In genomic region chr18:56511996-56512395, GRCh38 we compare ENCODE assay signal across 18 cellular contexts.
A peak's percentile ranks its signal among the peaks of the same experiment; 100 is the strongest.
DNase-seq lines count a peak whose midpoint lies in the region; ATAC-seq and TF ChIP-seq lines count a peak whose summit lies in the region.
"Had no signal": no experiment of that assay in that cellular context is flagged by ENCODE, and none has a peak within 500 bp of the region (broad histone marks: within the 10 kb centered on the region; RNA-seq: fewer than 3 reads in every experiment).

No MANE protein-coding gene starts in this region.

- in situ Hi-C loops in mammary epithelial cell (cut with MboI; ENCODE audit: low sequenced_read_pairs in 2 of 2), result no loop called here

- no peaks in the 10 kb centered on the region for H3K79me2 ChIP-seq in mammary epithelial cell (ENCODE audit: insufficient read depth, low read length)

- no TSS peak for BruUV-seq in mammary epithelial cell (replicated peaks; lab: Mats Ljungman, UMichigan)

- H3K27ac Mint-ChIP-seq in stimulated activated naive CD8-positive, alpha-beta T cell treated with anti-CD3 and anti-CD28 coated beads, Interleukin-15, amount 100 ng/mL, for 72 hours, result no peak overlapping the region
- H3K27ac Mint-ChIP-seq: CD4-positive, CD25-positive, alpha-beta regulatory T cell; stimulated activated naive CD8-positive, alpha-beta T cell treated with anti-CD3 and anti-CD28 coated beads, Interleukin-15, Interleukin-2, amounts not matched to agents 100 ng/mL and 50 ng/mL, for 24 hours had no signal

- TF ChIP-seq POLR2A in breast epithelium (IDR thresholded peaks at IDR 0.05), result no peak

- intact Hi-C loops in mammary epithelial cell (cut with micrococcal nuclease), result no loop called here
- intact Hi-C loops in breast epithelium (cut with DNase I; ENCODE audit: low total_unique reads), result no loop called here

- H3K27me3 ChIP-seq in mammary epithelial cell (ENCODE audit: insufficient read depth, low read length), result no peaks in the 10 kb centered on the region
- no peaks in the 10 kb centered on the region for H3K27me3 ChIP-seq in breast epithelium
- H3K27me3 ChIP-seq: ascending aorta, SJSA1, vagina had no signal

- no peak overlapping the region for H2AFZ ChIP-seq in mammary epithelial cell (ENCODE audit: low read depth, low read length)

- DNase-seq in mammary epithelial cell, result peak; percentile 11
- no peak for DNase-seq in breast epithelium (ENCODE audit: low spot score in 2 of 2)
- no peak for DNase-seq in stimulated activated naive CD8-positive, alpha-beta T cell treated with anti-CD3 and anti-CD28 coated beads, Interleukin-15, amount 100 ng/mL, for 72 hours
- DNase-seq in NOMO-1 treated with dmso at 0.1 percent for 144 hours (lab: John Stamatoyannopoulos, UW; ENCODE audit: unreplicated experiment), result no peak
- DNase-seq in Ammon's horn (ENCODE audit: low spot score), result no peak
- DNase-seq in omental fat pad (ENCODE audit: low spot score), result no peak
- DNase-seq: activated effector memory CD4-positive, alpha-beta T cell treated with Interleukin-2 at 50 U/mL for 16 hours; CD4-positive, CD25-positive, alpha-beta regulatory T cell; cortex of kidney; head of caudate nucleus; NCI-H2029 treated with DMSO at 0.1 percent for 48 hours; occipital lobe had no signal

- ATAC-seq in GM21786 (IDR thresholded peaks at IDR 0.05; ENCODE audit: unreplicated experiment), result peak; percentile 54
- ATAC-seq in HG03469 (IDR thresholded peaks at IDR 0.05; ENCODE audit: unreplicated experiment), result peak; percentile 55
- peak; percentile 46 for ATAC-seq in stimulated activated naive CD8-positive, alpha-beta T cell treated with anti-CD3 and anti-CD28 coated beads, Interleukin-15, amount 100 ng/mL, for 72 hours
- ATAC-seq in omental fat pad (ENCODE audit: low FRiP score), result no peak

- H3K9me3 Mint-ChIP-seq in stimulated activated naive CD8-positive, alpha-beta T cell treated with anti-CD3 and anti-CD28 coated beads, Interleukin-15, amount 100 ng/mL, for 72 hours, result no peaks in the 10 kb centered on the region
- H3K9me3 Mint-ChIP-seq: CD4-positive, CD25-positive, alpha-beta regulatory T cell; stimulated activated naive CD8-positive, alpha-beta T cell treated with anti-CD3 and anti-CD28 coated beads, Interleukin-15, Interleukin-2, amounts not matched to agents 100 ng/mL and 50 ng/mL, for 24 hours had no signal

- no peak overlapping the region for H3K4me3 ChIP-seq in mammary epithelial cell (replicated peaks in 1 of 3; ENCODE audit: insufficient read depth in 1 of 3, low read depth in 2 of 3, low read length in 3 of 3)
- no peak overlapping the region for H3K4me3 ChIP-seq in breast epithelium
- H3K4me3 ChIP-seq: ascending aorta, SJSA1, vagina had no signal

- H3K27me3 Mint-ChIP-seq in stimulated activated naive CD8-positive, alpha-beta T cell treated with anti-CD3 and anti-CD28 coated beads, Interleukin-15, amount 100 ng/mL, for 72 hours, result no peaks in the 10 kb centered on the region

- CTCF ChIA-PET in mammary epithelial cell (lab: Charles Lee; ENCODE audit: low non-redundant PET), result no interaction called here

- H3K9ac ChIP-seq in mammary epithelial cell (ENCODE audit: insufficient read depth, low read length), result no peak overlapping the region

- H3K4me3 Mint-ChIP-seq in stimulated activated naive CD8-positive, alpha-beta T cell treated with anti-CD3 and anti-CD28 coated beads, Interleukin-15, amount 100 ng/mL, for 72 hours, result no peak overlapping the region
- H3K4me3 Mint-ChIP-seq: CD4-positive, CD25-positive, alpha-beta regulatory T cell; stimulated activated naive CD8-positive, alpha-beta T cell treated with anti-CD3 and anti-CD28 coated beads, Interleukin-15, Interleukin-2, amounts not matched to agents 100 ng/mL and 50 ng/mL, for 24 hours had no signal

- H3K9me3 ChIP-seq in mammary epithelial cell (replicated peaks; ENCODE audit: insufficient read depth, low read length) (no peaks in the 10 kb centered on the region), breast epithelium (no peaks in the 10 kb centered on the region)
- H3K9me3 ChIP-seq: ascending aorta, SJSA1, vagina had no signal

- no peak for TF ChIP-seq CTCF in mammary epithelial cell (conservative IDR thresholded peaks at IDR 0.05 in 1 of 2, IDR thresholded peaks at IDR 0.05 in 1 of 2; ENCODE audit: extremely low read depth in 1 of 2, insufficient read depth in 1 of 2, low read depth in 1 of 2, low read length in 2 of 2)
- TF ChIP-seq CTCF in breast epithelium (IDR thresholded peaks at IDR 0.05), result no peak
- TF ChIP-seq CTCF in omental fat pad (IDR thresholded peaks at IDR 0.05), result no peak

- 56% methylated on average over 1 of the region's 1 CpG for whole genome bisulfite sequencing in mammary epithelial cell (ENCODE audit: low coverage, missing lambda C conversion rate)

- H3K36me3 ChIP-seq in mammary epithelial cell (ENCODE audit: insufficient read depth, low read length) (no peaks in the 10 kb centered on the region), breast epithelium (no peaks in the 10 kb centered on the region)
- H3K36me3 ChIP-seq: ascending aorta, SJSA1, vagina had no signal

- H3K27ac ChIP-seq in mammary epithelial cell (ENCODE audit: insufficient read depth, low read depth, low read length) (no peak overlapping the region), breast epithelium (no peak overlapping the region)
- H3K27ac ChIP-seq: ascending aorta, SJSA1, vagina had no signal

- H3K4me1 ChIP-seq in mammary epithelial cell (ENCODE audit: insufficient read depth, low read length), result no peaks in the 10 kb centered on the region
- no peaks in the 10 kb centered on the region for H3K4me1 ChIP-seq in breast epithelium
- H3K4me1 ChIP-seq: ascending aorta, SJSA1, vagina had no signal

- no peak overlapping the region for H3K4me2 ChIP-seq in mammary epithelial cell (ENCODE audit: insufficient read depth, low read depth, low read length)

- no peaks in the 10 kb centered on the region for H4K20me1 ChIP-seq in mammary epithelial cell (ENCODE audit: insufficient read depth, low read length)

- dilution Hi-C loops in mammary epithelial cell (cut with HindIII; ENCODE audit: low sequenced_read_pairs), result loop anchor here (5.0 kb wide), 1 partner anchor 65 kb away; no protein-coding TSS in a partner anchor

- peaks cover 4% of the 10 kb centered on the region for H3K4me1 Mint-ChIP-seq in stimulated activated naive CD8-positive, alpha-beta T cell treated with anti-CD3 and anti-CD28 coated beads, Interleukin-15, amount 100 ng/mL, for 72 hours
- H3K4me1 Mint-ChIP-seq: CD4-positive, CD25-positive, alpha-beta regulatory T cell had no signal
